8 cellular contexts compared by ENCODE assay signal in the genomic region with DNA sequence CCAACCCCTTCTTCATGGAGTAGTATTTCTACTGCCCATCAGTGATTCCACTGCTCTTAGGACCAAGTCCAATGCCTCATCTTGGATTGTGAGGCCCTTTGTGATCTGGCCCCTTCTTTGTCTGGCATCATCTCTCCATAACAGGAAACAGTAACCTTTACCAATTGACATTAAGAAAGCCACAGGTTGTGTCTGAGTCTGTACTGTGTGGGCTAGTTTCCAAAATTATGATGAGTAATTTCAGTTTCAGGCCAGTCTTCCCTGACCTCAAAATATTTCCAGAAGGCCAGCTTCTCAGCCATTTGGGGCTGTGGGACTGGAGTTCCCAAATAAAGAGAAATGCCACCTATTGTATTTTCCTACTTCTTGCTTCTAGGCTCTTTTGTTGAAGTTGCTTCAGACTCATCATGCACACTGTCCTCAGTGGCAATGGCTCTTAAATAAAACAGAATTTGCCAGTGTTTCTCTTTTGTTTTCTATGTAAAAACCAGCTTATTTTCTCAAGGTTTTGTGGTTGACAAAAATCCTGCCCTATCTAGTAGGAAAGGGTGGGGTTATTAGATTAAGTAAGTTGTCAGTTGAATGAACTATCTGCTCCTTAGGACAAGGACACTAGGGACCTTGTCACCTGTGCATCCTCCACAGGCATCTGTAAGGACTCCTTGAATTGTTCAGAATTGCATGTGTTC. TPM values are rescaled to one million over a fixed set of nuclear protein-coding genes. Genes with fewer than 3 reads are reported as not detected.
DNase-seq lines count a peak whose midpoint lies in the region; ATAC-seq and TF ChIP-seq lines count a peak whose summit lies in the region.

No MANE protein-coding gene starts in this region.

- H3K9me3 Mint-ChIP-seq in glutamatergic neuron (ENCODE audit: unreplicated experiment) (peaks cover 1% of the 10 kb centered on the region), nephron progenitor cell (no peaks in the 10 kb centered on the region), mesothelial cell of epicardium (no peaks in the 10 kb centered on the region)

- peak; percentile 61 for ATAC-seq in GM21381 (IDR thresholded peaks at IDR 0.05; ENCODE audit: unreplicated experiment)

- no peaks in the 10 kb centered on the region for H3K27me3 ChIP-seq in HL-60 (ENCODE audit: insufficient read depth, poor library complexity, severe bottlenecking)

- H3K4me3 Mint-ChIP-seq in glutamatergic neuron (ENCODE audit: unreplicated experiment): no peak overlapping the region
- H3K4me3 Mint-ChIP-seq in nephron progenitor cell: no peak overlapping the region
- no peak overlapping the region for H3K4me3 Mint-ChIP-seq in mesothelial cell of epicardium

- H3K4me3 ChIP-seq in HL-60 (replicated peaks; ENCODE audit: insufficient read depth, low read length): no peak overlapping the region

- TF ChIP-seq CTCF in HL-60 (IDR thresholded peaks at IDR 0.05; ENCODE audit: insufficient read depth, low read length) (no peak), glutamatergic neuron (IDR thresholded peaks at IDR 0.05; ENCODE audit: partially characterized antibody, unreplicated experiment) (no peak), nephron progenitor cell (IDR thresholded peaks at IDR 0.05) (no peak), mesothelial cell of epicardium (IDR thresholded peaks at IDR 0.05; ENCODE audit: unreplicated experiment) (no peak)

- H3K4me1 Mint-ChIP-seq in glutamatergic neuron (ENCODE audit: low read depth, unreplicated experiment): no peaks in the 10 kb centered on the region
- no peaks in the 10 kb centered on the region for H3K4me1 Mint-ChIP-seq in nephron progenitor cell
- H3K4me1 Mint-ChIP-seq in mesothelial cell of epicardium: peaks cover 2% of the 10 kb centered on the region

- no peak overlapping the region for H3K27ac Mint-ChIP-seq in glutamatergic neuron (ENCODE audit: unreplicated experiment)
- H3K27ac Mint-ChIP-seq in nephron progenitor cell: no peak overlapping the region
- no peak overlapping the region for H3K27ac Mint-ChIP-seq in mesothelial cell of epicardium

- DNase-seq in GM04504 (ENCODE audit: low read depth) (peak; percentile 55), HL-60 (ENCODE audit: low read depth in 1 of 2, low spot score in 1 of 2) (no peak), dermis blood vessel endothelial cell (peak; percentile 56), glutamatergic neuron (no peak), NCI-H524 treated with DMSO at 0.1 percent for 48 hours (lab: John Stamatoyannopoulos, UW) (no peak), nephron progenitor cell (no peak), mesothelial cell of epicardium (ENCODE audit: low spot score in 2 of 2, unreplicated experiment in 2 of 2) (no peak)

- H3K27ac ChIP-seq in HL-60 (replicated peaks): peak overlapping the region; percentile 17; the same call in 1 of the 2 replicates

- H3K36me3 Mint-ChIP-seq in glutamatergic neuron (ENCODE audit: unreplicated experiment) (no peaks in the 10 kb centered on the region), nephron progenitor cell (ENCODE audit: low read depth) (no peaks in the 10 kb centered on the region), mesothelial cell of epicardium (no peaks in the 10 kb centered on the region)

- H3K27me3 Mint-ChIP-seq in glutamatergic neuron (ENCODE audit: unreplicated experiment): no peaks in the 10 kb centered on the region
- H3K27me3 Mint-ChIP-seq in nephron progenitor cell (ENCODE audit: low read depth, poor library complexity): peaks cover 3% of the 10 kb centered on the region
- H3K27me3 Mint-ChIP-seq in mesothelial cell of epicardium (ENCODE audit: low read depth): no peaks in the 10 kb centered on the region

RNA-seq across cellular contexts. Expression of a gene that starts 47.0 kb away (rescaled TPM):
- total RNA-seq in dermis blood vessel endothelial cell (0.85 and 0.93 TPM in 2 replicates), glutamatergic neuron (ENCODE audit: unreplicated experiment) (0.22 TPM), mesothelial cell of epicardium (0.13 TPM in 2 of 3 replicates, not detected in the other)

Comparison
In these comparisons a context has a peak if more than half of its experiments do, and no peak if none do; other contexts are left out.
1. DNase-seq: peak in GM04504 (single experiment) and dermis blood vessel endothelial cell (single experiment); none in HL-60 (0 of 2), glutamatergic neuron (single experiment), NCI-H524 treated with DMSO at 0.1 percent for 48 hours (single experiment), nephron progenitor cell (single experiment) and mesothelial cell of epicardium (0 of 2).